In the genomic region with DNA sequence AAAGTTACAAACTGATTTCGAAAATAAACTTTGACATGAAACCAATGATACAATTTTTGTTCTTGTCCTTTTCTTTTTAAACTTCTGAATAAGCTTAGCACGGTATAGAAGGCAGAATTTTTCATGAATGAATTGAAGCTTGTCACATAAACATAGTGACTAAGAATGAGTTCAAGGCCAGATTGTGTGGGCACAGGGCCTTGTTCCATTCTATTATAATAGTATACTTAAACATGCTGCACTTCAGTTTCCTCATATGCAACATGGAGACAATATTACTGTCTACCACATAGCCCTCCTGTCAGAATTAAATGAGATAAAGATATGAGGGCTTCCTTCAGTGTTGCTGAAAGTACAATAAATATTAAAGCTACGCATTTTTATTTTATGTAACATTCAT, we compare ENCODE assay signal across 20 cellular contexts.
DNase-seq lines count a peak whose midpoint lies in the region; ATAC-seq, FAIRE-seq and TF ChIP-seq lines count a peak whose summit lies in the region.
"Had no signal": no experiment of that assay in that cellular context is flagged by ENCODE, and none has a peak within 500 bp of the region (broad histone marks: within the 10 kb centered on the region; RNA-seq: fewer than 3 reads in every experiment).

No MANE protein-coding gene starts in this region.

- H3K27me3 Mint-ChIP-seq in HFFc6 (ENCODE audit: insufficient read depth): peaks cover 2% of the 10 kb centered on the region; the same call in 1 of the 2 replicates
- H3K27me3 Mint-ChIP-seq: activated T-cell treated with anti-CD3 and anti-CD28 coated beads, Interleukin-2, amount 50 U/mL, for 24 hours had no signal

- TF ChIP-seq CTCF in HFFc6 (IDR thresholded peaks at IDR 0.05): no peak

- H3K4me3 Mint-ChIP-seq in HFFc6: no peak overlapping the region; the same call in 1 of the 2 replicates
- H3K4me3 Mint-ChIP-seq: activated naive CD4-positive, alpha-beta T cell treated with anti-CD3 and anti-CD28 coated beads for 36 hours; activated T-cell treated with anti-CD3 and anti-CD28 coated beads, Interleukin-2, amount 50 U/mL, for 24 hours; GM23338; stimulated activated naive CD8-positive, alpha-beta T cell treated with anti-CD3 and anti-CD28 coated beads, Interleukin-15, amount 100 ng/mL, for 72 hours had no signal

- DNase-seq in HFFc6: no peak
- peak; percentile 63 for DNase-seq in fibroblast of peridontal ligament (ENCODE audit: extremely low read depth)
- DNase-seq in stromal cell of bone marrow (ENCODE audit: low read depth): peak; percentile 28
- DNase-seq in NCI-H1048 (lab: John Stamatoyannopoulos, UW): no peak
- DNase-seq in frontal cortex (ENCODE audit: low spot score in 2 of 2): no peak
- DNase-seq: activated naive CD4-positive, alpha-beta T cell treated with anti-CD3 and anti-CD28 coated beads for 36 hours; activated T-cell treated with anti-CD3 and anti-CD28 coated beads, Interleukin-2, amount 50 U/mL, for 24 hours; BE2C; COR-L47; left ventricle myocardium superior; NCI-H1930; stimulated activated CD4-positive, alpha-beta T cell treated with anti-CD3 and anti-CD28 coated beads, Interleukin-4, amount 100 ng/mL, for 1 hour; stimulated activated naive CD8-positive, alpha-beta T cell treated with anti-CD3 and anti-CD28 coated beads, Interleukin-15, amount 100 ng/mL, for 72 hours; upper lobe of left lung had no signal

- H3K4me1 Mint-ChIP-seq in HFFc6 (ENCODE audit: low read depth): peaks cover 41% of the 10 kb centered on the region; the same call in 1 of the 2 replicates
- H3K4me1 Mint-ChIP-seq: stimulated activated naive CD8-positive, alpha-beta T cell treated with anti-CD3 and anti-CD28 coated beads, Interleukin-15, amount 100 ng/mL, for 72 hours had no signal

- FAIRE-seq in frontal cortex (lab: Jason Lieb, UNC): no peak
- FAIRE-seq: K562 had no signal

- H3K9me3 Mint-ChIP-seq in HFFc6: peaks cover 11% of the 10 kb centered on the region
- H3K9me3 Mint-ChIP-seq: activated T-cell treated with anti-CD3 and anti-CD28 coated beads, Interleukin-2, amount 50 U/mL, for 24 hours; GM23338; stimulated activated naive CD8-positive, alpha-beta T cell treated with anti-CD3 and anti-CD28 coated beads, Interleukin-15, amount 100 ng/mL, for 72 hours had no signal

- H3K27ac Mint-ChIP-seq in HFFc6: peak overlapping the region; percentile 62; the same call in 1 of the 2 replicates
- H3K27ac Mint-ChIP-seq: activated naive CD4-positive, alpha-beta T cell treated with anti-CD3 and anti-CD28 coated beads for 36 hours; activated T-cell treated with anti-CD3 and anti-CD28 coated beads, Interleukin-2, amount 50 U/mL, for 24 hours; stimulated activated naive CD8-positive, alpha-beta T cell treated with anti-CD3 and anti-CD28 coated beads, Interleukin-15, amount 100 ng/mL, for 72 hours had no signal

- ATAC-seq in SK-N-SH treated with all-trans-retinoic acid at 6 μM for 48 hours (peak; percentile 41), GM18511 (IDR thresholded peaks at IDR 0.05; ENCODE audit: unreplicated experiment) (no peak)
- ATAC-seq: activated CD4-positive, CD25-positive, alpha-beta regulatory T cell treated with anti-CD3 and anti-CD28 coated beads, Interleukin-2, amount 50 U/mL, for 24 hours; GM23338; K562; Panc1; stimulated activated naive CD8-positive, alpha-beta T cell treated with anti-CD3 and anti-CD28 coated beads, Interleukin-15, amount 100 ng/mL, for 72 hours had no signal

- H3K36me3 Mint-ChIP-seq in HFFc6 (ENCODE audit: low read depth): peaks cover 2% of the 10 kb centered on the region; the same call in 1 of the 2 replicates

TF ChIP-seq in SK-N-SH treated with all-trans-retinoic acid at 6 μM for 48 hours, 23 proteins besides CTCF, POLR2A, EP300 and RAD21:
- TF ChIP-seq ZNF70 (CRISPR knock-in tag; IDR thresholded peaks at IDR 0.05) (no peak), TCF4 (CRISPR knock-in tag; IDR thresholded peaks at IDR 0.05; ENCODE audit: borderline replicate concordance) (no peak), ZFP3 (CRISPR knock-in tag; IDR thresholded peaks at IDR 0.05) (no peak), BACH2 (CRISPR knock-in tag; IDR thresholded peaks at IDR 0.05; ENCODE audit: borderline replicate concordance) (no peak), SNAI2 (CRISPR knock-in tag; IDR thresholded peaks at IDR 0.05) (no peak), ARNTL (CRISPR knock-in tag; IDR thresholded peaks at IDR 0.05; ENCODE audit: borderline replicate concordance, low read depth) (no peak), ZFP30 (CRISPR knock-in tag; IDR thresholded peaks at IDR 0.05) (no peak), GLIS3 (CRISPR knock-in tag; IDR thresholded peaks at IDR 0.05) (no peak)
- TF ChIP-seq, protein P1, sequence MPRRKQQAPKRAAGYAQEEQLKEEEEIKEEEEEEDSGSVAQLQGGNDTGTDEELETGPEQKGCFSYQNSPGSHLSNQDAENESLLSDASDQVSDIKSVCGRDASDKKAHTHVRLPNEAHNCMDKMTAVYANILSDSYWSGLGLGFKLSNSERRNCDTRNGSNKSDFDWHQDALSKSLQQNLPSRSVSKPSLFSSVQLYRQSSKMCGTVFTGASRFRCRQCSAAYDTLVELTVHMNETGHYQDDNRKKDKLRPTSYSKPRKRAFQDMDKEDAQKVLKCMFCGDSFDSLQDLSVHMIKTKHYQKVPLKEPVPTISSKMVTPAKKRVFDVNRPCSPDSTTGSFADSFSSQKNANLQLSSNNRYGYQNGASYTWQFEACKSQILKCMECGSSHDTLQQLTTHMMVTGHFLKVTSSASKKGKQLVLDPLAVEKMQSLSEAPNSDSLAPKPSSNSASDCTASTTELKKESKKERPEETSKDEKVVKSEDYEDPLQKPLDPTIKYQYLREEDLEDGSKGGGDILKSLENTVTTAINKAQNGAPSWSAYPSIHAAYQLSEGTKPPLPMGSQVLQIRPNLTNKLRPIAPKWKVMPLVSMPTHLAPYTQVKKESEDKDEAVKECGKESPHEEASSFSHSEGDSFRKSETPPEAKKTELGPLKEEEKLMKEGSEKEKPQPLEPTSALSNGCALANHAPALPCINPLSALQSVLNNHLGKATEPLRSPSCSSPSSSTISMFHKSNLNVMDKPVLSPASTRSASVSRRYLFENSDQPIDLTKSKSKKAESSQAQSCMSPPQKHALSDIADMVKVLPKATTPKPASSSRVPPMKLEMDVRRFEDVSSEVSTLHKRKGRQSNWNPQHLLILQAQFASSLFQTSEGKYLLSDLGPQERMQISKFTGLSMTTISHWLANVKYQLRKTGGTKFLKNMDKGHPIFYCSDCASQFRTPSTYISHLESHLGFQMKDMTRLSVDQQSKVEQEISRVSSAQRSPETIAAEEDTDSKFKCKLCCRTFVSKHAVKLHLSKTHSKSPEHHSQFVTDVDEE (CRISPR knock-in tag; IDR thresholded peaks at IDR 0.05): no peak
- TF ChIP-seq, protein P2, sequence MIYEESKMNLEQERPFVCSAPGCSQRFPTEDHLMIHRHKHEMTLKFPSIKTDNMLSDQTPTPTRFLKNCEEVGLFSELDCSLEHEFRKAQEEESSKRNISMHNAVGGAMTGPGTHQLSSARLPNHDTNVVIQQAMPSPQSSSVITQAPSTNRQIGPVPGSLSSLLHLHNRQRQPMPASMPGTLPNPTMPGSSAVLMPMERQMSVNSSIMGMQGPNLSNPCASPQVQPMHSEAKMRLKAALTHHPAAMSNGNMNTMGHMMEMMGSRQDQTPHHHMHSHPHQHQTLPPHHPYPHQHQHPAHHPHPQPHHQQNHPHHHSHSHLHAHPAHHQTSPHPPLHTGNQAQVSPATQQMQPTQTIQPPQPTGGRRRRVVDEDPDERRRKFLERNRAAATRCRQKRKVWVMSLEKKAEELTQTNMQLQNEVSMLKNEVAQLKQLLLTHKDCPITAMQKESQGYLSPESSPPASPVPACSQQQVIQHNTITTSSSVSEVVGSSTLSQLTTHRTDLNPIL (CRISPR knock-in tag; IDR thresholded peaks at IDR 0.05; ENCODE audit: low read depth): no peak

Comparison
In these comparisons a context has a peak if more than half of its experiments do, and no peak if none do; other contexts are left out.
1. DNase-seq: peak in fibroblast of peridontal ligament (single experiment) and stromal cell of bone marrow (single experiment); none in HFFc6 (single experiment), NCI-H1048 (single experiment) and frontal cortex (0 of 2).